27 cellular contexts compared by ENCODE assay signal in the genomic region with DNA sequence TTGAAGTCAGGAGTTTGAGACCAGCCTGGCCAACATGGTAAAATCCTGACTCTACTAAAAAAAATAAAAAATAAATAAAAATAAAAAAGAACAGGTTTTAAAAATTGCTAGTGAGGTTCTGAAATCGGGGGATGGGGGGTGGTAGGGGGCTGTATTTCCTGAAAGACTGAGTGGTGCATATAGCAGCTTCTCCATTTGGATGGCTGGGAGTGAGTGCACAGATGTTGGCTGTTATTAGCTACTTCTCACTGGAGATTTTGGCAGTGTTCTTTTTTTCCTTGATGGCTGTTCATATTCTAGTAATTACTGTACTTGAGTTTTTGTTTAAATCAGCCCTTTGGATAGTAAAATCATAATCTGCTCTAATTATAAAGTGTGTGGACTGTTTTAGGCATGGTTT.
DNase-seq lines count a peak whose midpoint lies in the region; ATAC-seq, FAIRE-seq and TF ChIP-seq lines count a peak whose summit lies in the region.
"Had no signal": no experiment of that assay in that cellular context is flagged by ENCODE, and none has a peak within 500 bp of the region (broad histone marks: within the 10 kb centered on the region; RNA-seq: fewer than 3 reads in every experiment).

No MANE protein-coding gene starts in this region.

- no peaks in the 10 kb centered on the region for H3K27me3 Mint-ChIP-seq in stimulated activated memory B cell treated with anti-CD40 and anti-IgM and Interleukin-4, amounts not matched to agents 10 μg/mL and 1 μg/mL and 100 μg/mL, for 72 hours
- H3K27me3 Mint-ChIP-seq: activated CD4-positive, alpha-beta T cell treated with anti-CD3 and anti-CD28 coated beads for 36 hours; activated CD8-positive, alpha-beta memory T cell treated with anti-CD3 and anti-CD28 coated beads, Interleukin-2, amount 10 ng/mL, durations not matched to agents 7 days and 5 days; natural killer cell treated with Interleukin-12 subunit alpha and Interleukin-12 subunit beta and Interleukin-15 and Interleukin-18, amount 100 ng/mL, for 72 hours had no signal

- H2BK120ac ChIP-seq in mesenchymal stem cell (ENCODE audit: low read depth, low read length), result no peak overlapping the region

- H3K27ac ChIP-seq in GM12878 (ENCODE audit: control insufficient read depth, insufficient read depth) (no peak overlapping the region), PC-9 (no peak overlapping the region), mesenchymal stem cell (ENCODE audit: low read length, poor library complexity, severe bottlenecking) (no peak overlapping the region)
- H3K27ac ChIP-seq: dorsolateral prefrontal cortex, left ventricle myocardium inferior, suprapubic skin had no signal

- no TSS peak for BruUV-seq in GM12878 (replicated peaks; lab: Mats Ljungman, UMichigan)
- no TSS peak for BruUV-seq in PC-9 (replicated peaks; lab: Mats Ljungman, UMichigan)

- H3K4me3 ChIP-seq in GM12878 (no peak overlapping the region), PC-9 (no peak overlapping the region), mesenchymal stem cell (ENCODE audit: insufficient read depth in 1 of 2, low read depth in 1 of 2, low read length in 2 of 2) (no peak overlapping the region)
- H3K4me3 ChIP-seq: dorsolateral prefrontal cortex, HAP-1, left ventricle myocardium inferior, MG63, SK-N-MC, suprapubic skin had no signal

- H3K36me3 ChIP-seq in GM12878 (ENCODE audit: control insufficient read depth in 2 of 2, insufficient read depth in 2 of 2, low read length in 1 of 2), result peaks cover 5 to 44% of the 10 kb centered on the region in 2 experiments
- H3K36me3 ChIP-seq in PC-9 (ENCODE audit: low read depth), result peaks cover 34% of the 10 kb centered on the region
- H3K36me3 ChIP-seq in mesenchymal stem cell (ENCODE audit: control insufficient read depth in 1 of 2, insufficient read depth in 2 of 2, low read depth in 1 of 2, low read length in 2 of 2), result peaks cover 0 to 56% of the 10 kb centered on the region in 2 experiments
- H3K36me3 ChIP-seq: HAP-1, MG63 had no signal

- H3K4me2 ChIP-seq in GM12878 (ENCODE audit: control insufficient read depth, insufficient read depth), result no peak overlapping the region
- H3K4me2 ChIP-seq in PC-9, result no peak overlapping the region
- H3K4me2 ChIP-seq in mesenchymal stem cell (ENCODE audit: low read length, poor library complexity, severe bottlenecking), result no peak overlapping the region

- H2BK5ac ChIP-seq in mesenchymal stem cell (ENCODE audit: low read depth, low read length, poor library complexity, severe bottlenecking), result no peak overlapping the region

- ATAC-seq in activated naive CD4-positive, alpha-beta T cell treated with anti-CD3 and anti-CD28 coated beads, Interleukin-2, amount 50 U/mL, for 72 hours, result no peak
- ATAC-seq in GM12878, result no peak
- ATAC-seq in stimulated activated memory B cell treated with anti-CD40 and anti-IgM and Interleukin-4, amounts not matched to agents 10 μg/mL and 1 μg/mL and 100 μg/mL, for 72 hours, result no peak
- ATAC-seq: activated CD4-positive, alpha-beta T cell treated with anti-CD3 and anti-CD28 coated beads for 36 hours; activated CD8-positive, alpha-beta memory T cell treated with anti-CD3 and anti-CD28 coated beads, Interleukin-2, amount 10 ng/mL, durations not matched to agents 7 days and 5 days; natural killer cell treated with Interleukin-12 subunit alpha and Interleukin-12 subunit beta and Interleukin-15 and Interleukin-18, amount 100 ng/mL, for 72 hours had no signal

- no peak overlapping the region for H3K4me3 Mint-ChIP-seq in stimulated activated memory B cell treated with anti-CD40 and anti-IgM and Interleukin-4, amounts not matched to agents 10 μg/mL and 1 μg/mL and 100 μg/mL, for 72 hours
- H3K4me3 Mint-ChIP-seq: activated CD4-positive, alpha-beta T cell treated with anti-CD3 and anti-CD28 coated beads for 36 hours; activated CD8-positive, alpha-beta memory T cell treated with anti-CD3 and anti-CD28 coated beads, Interleukin-2, amount 10 ng/mL, durations not matched to agents 7 days and 5 days; natural killer cell treated with Interleukin-12 subunit alpha and Interleukin-12 subunit beta and Interleukin-15 and Interleukin-18, amount 100 ng/mL, for 72 hours; T-helper 1 cell treated with Interleukin-12 subunit alpha and Interleukin-12 subunit beta and Interleukin-4 antibody, amounts not matched to agents 30 μg/mL and 1 μg/mL, for 36 hours had no signal

- H3K79me2 ChIP-seq in GM12878 (ENCODE audit: control insufficient read depth, insufficient read depth, low read length) (no peaks in the 10 kb centered on the region), PC-9 (ENCODE audit: low read depth) (no peaks in the 10 kb centered on the region)

- H3K9me3 ChIP-seq in GM12878 (replicated peaks; ENCODE audit: control insufficient read depth, insufficient read depth, low read length) (no peaks in the 10 kb centered on the region; the same call in 2 of the 3 replicates), PC-9 (ENCODE audit: insufficient read depth, low read depth) (no peaks in the 10 kb centered on the region; the same call in 1 of the 2 replicates), mesenchymal stem cell (ENCODE audit: control insufficient read depth, low read length) (no peaks in the 10 kb centered on the region)
- H3K9me3 ChIP-seq: HAP-1, left ventricle myocardium inferior, MG63, suprapubic skin had no signal

- DNase-seq in activated naive CD4-positive, alpha-beta T cell treated with anti-CD3 and anti-CD28 coated beads, Interleukin-2, amount 50 U/mL, for 72 hours (ENCODE audit: low spot score in 2 of 2), result no peak
- no peak for DNase-seq in activated naive CD4-positive, alpha-beta T cell treated with anti-CD3 and anti-CD28 coated beads, Interleukin-2, amount 50 U/mL, for 16 hours
- DNase-seq in NCI-H1694 treated with DMSO at 0.1 percent for 48 hours (lab: John Stamatoyannopoulos, UW) (peak; percentile 21), GM12878 (ENCODE audit: low read depth, low spot score) (no peak), PC-9 (no peak), mesenchymal stem cell (no peak), NCI-H1436 treated with DMSO at 0.1 percent for 48 hours (lab: John Stamatoyannopoulos, UW) (no peak)
- DNase-seq: ACHN; activated CD4-positive, alpha-beta T cell treated with anti-CD3 and anti-CD28 coated beads for 36 hours; activated CD8-positive, alpha-beta memory T cell treated with anti-CD3 and anti-CD28 coated beads, Interleukin-2, amount 10 ng/mL, durations not matched to agents 7 days and 5 days; Calu3; dorsolateral prefrontal cortex; KBM-7; left ventricle myocardium inferior; MG63; midbrain; NCI-H1105 treated with DMSO at 0.1 percent for 48 hours; NCI-H2081; stimulated activated CD4-positive, alpha-beta T cell treated with anti-CD3 and anti-CD28 coated beads, Interleukin-2, amount 100 ng/mL, for 24 hours had no signal

- H3K4me1 ChIP-seq in GM12878 (ENCODE audit: control insufficient read depth, insufficient read depth, low read length), result no peaks in the 10 kb centered on the region
- peaks cover 31% of the 10 kb centered on the region for H3K4me1 ChIP-seq in PC-9 (replicated peaks; ENCODE audit: insufficient read depth)
- peaks cover 2% of the 10 kb centered on the region for H3K4me1 ChIP-seq in mesenchymal stem cell (ENCODE audit: control insufficient read depth, insufficient read depth, low read depth, low read length)

- H2AFZ ChIP-seq in GM12878 (ENCODE audit: control insufficient read depth, low read depth, low read length) (no peak overlapping the region), PC-9 (no peak overlapping the region), mesenchymal stem cell (ENCODE audit: low read depth, low read length) (no peak overlapping the region)

- H3K4ac ChIP-seq in mesenchymal stem cell (ENCODE audit: low read depth in 1 of 2, low read length in 2 of 2), result no peak overlapping the region

- peaks cover 0 to 6% of the 10 kb centered on the region in 2 donors for H3K9me3 Mint-ChIP-seq in activated naive CD4-positive, alpha-beta T cell treated with anti-CD3 and anti-CD28 coated beads, Interleukin-2, amount 50 U/mL, for 72 hours
- no peaks in the 10 kb centered on the region for H3K9me3 Mint-ChIP-seq in stimulated activated memory B cell treated with anti-CD40 and anti-IgM and Interleukin-4, amounts not matched to agents 10 μg/mL and 1 μg/mL and 100 μg/mL, for 72 hours
- H3K9me3 Mint-ChIP-seq: natural killer cell treated with Interleukin-12 subunit alpha and Interleukin-12 subunit beta and Interleukin-15 and Interleukin-18, amount 100 ng/mL, for 72 hours had no signal

- no peak overlapping the region for H2BK12ac ChIP-seq in mesenchymal stem cell (ENCODE audit: low read length in 2 of 2)

- 100% methylated on average over 1 of the region's 1 CpG for WGBS in GM12878 (ENCODE audit: insufficient coverage, insufficient replicate concordance, low lambda C conversion rate, missing lambda C conversion rate)
- 81% methylated on average over 1 of the region's 1 CpG for WGBS in mesenchymal stem cell

- no peak for TF ChIP-seq CTCF in GM12878 (IDR thresholded peaks at IDR 0.05 in 2 of 3, conservative IDR thresholded peaks at IDR 0.05 in 1 of 3; ENCODE audit: control insufficient read depth in 2 of 3, extremely low read depth in 1 of 3, insufficient read depth in 1 of 3, low read depth in 3 of 3, low read length in 3 of 3)
- no peak for TF ChIP-seq CTCF in PC-9 (conservative IDR thresholded peaks at IDR 0.05)

- TF ChIP-seq RAD21 in GM12878 (IDR thresholded peaks at IDR 0.05; ENCODE audit: insufficient read depth, low read depth, low read length), result no peak

- no peaks in the 10 kb centered on the region for H3K27me3 ChIP-seq in GM12878 (replicated peaks in 1 of 2; ENCODE audit: control insufficient read depth in 2 of 2, insufficient read depth in 2 of 2, low read length in 1 of 2)
- H3K27me3 ChIP-seq in PC-9 (ENCODE audit: insufficient read depth, low read depth), result no peaks in the 10 kb centered on the region
- no peaks in the 10 kb centered on the region for H3K27me3 ChIP-seq in mesenchymal stem cell (ENCODE audit: control insufficient read depth in 1 of 2, insufficient read depth in 1 of 2, low read length in 2 of 2)
- H3K27me3 ChIP-seq: dorsolateral prefrontal cortex, MG63, suprapubic skin had no signal

- H3K4me1 Mint-ChIP-seq in stimulated activated memory B cell treated with anti-CD40 and anti-IgM and Interleukin-4, amounts not matched to agents 10 μg/mL and 1 μg/mL and 100 μg/mL, for 72 hours, result peaks cover 34% of the 10 kb centered on the region

- no peak overlapping the region for H2BK15ac ChIP-seq in mesenchymal stem cell (ENCODE audit: low read depth, poor library complexity, severe bottlenecking)

- CTCF ChIA-PET in GM12878 (lab: Yijun Ruan, JAX), result interaction anchor here (1.5 kb wide), 1 partner anchor 105 kb away, joined by 4 read pairs; no protein-coding TSS in a partner anchor
- CTCF ChIA-PET in PC-9 (lab: Charles Lee), result no interaction called here

- H3K9ac ChIP-seq in GM12878 (ENCODE audit: control insufficient read depth, insufficient read depth, low read length) (no peak overlapping the region), mesenchymal stem cell (ENCODE audit: low read length) (no peak overlapping the region)

- H3K79me1 ChIP-seq in mesenchymal stem cell (replicated peaks; ENCODE audit: low read length, poor library complexity, severe bottlenecking), result peaks cover 1% of the 10 kb centered on the region

- no peak overlapping the region for H4K91ac ChIP-seq in mesenchymal stem cell (ENCODE audit: low read length)

- H2AK5ac ChIP-seq in mesenchymal stem cell (ENCODE audit: low read length, severe bottlenecking), result no peak overlapping the region

- in situ Hi-C loops in GM12878 (cut with MboI), result no loop called here

- RAD21 ChIA-PET in GM12878 (lab: Charles Lee; ENCODE audit: unreplicated experiment), result no interaction called here

- no peaks in the 10 kb centered on the region; the same call in 1 of the 2 replicates for H3K9me2 ChIP-seq in PC-9 (ENCODE audit: insufficient read depth)

- peak overlapping the region; percentile 55 for H3K27ac Mint-ChIP-seq in activated naive CD4-positive, alpha-beta T cell treated with anti-CD3 and anti-CD28 coated beads, Interleukin-2, amount 50 U/mL, for 72 hours
- H3K27ac Mint-ChIP-seq in stimulated activated memory B cell treated with anti-CD40 and anti-IgM and Interleukin-4, amounts not matched to agents 10 μg/mL and 1 μg/mL and 100 μg/mL, for 72 hours, result peak overlapping the region; percentile 95
- H3K27ac Mint-ChIP-seq: activated CD4-positive, alpha-beta T cell treated with anti-CD3 and anti-CD28 coated beads for 36 hours; activated CD8-positive, alpha-beta memory T cell treated with anti-CD3 and anti-CD28 coated beads, Interleukin-2, amount 10 ng/mL, durations not matched to agents 7 days and 5 days; activated T-helper 2 cell treated with anti-CD3 and anti-CD28 coated beads, Interferon-gamma antibody, Interleukin-2, Interleukin-4, amounts not matched to agents 10 μg/mL and 5 μg/mL and 100 μg/mL, durations not matched to agents 14 hours and 24 hours and 36 hours; natural killer cell treated with Interleukin-12 subunit alpha and Interleukin-12 subunit beta and Interleukin-15 and Interleukin-18, amount 100 ng/mL, for 72 hours; T-helper 1 cell treated with Interleukin-12 subunit alpha and Interleukin-12 subunit beta and Interleukin-4 antibody, amounts not matched to agents 30 μg/mL and 1 μg/mL, for 36 hours had no signal

- H4K20me1 ChIP-seq in GM12878 (ENCODE audit: control insufficient read depth, insufficient read depth) (no peaks in the 10 kb centered on the region), PC-9 (ENCODE audit: insufficient read depth) (no peaks in the 10 kb centered on the region)

- H3K14ac ChIP-seq in mesenchymal stem cell (ENCODE audit: low read length in 2 of 2), result no peak overlapping the region

- POLR2A ChIA-PET in GM12878 (lab: Charles Lee), result no interaction called here
- POLR2A ChIA-PET in PC-9 (lab: Charles Lee; ENCODE audit: unreplicated experiment), result interaction anchor here (0.6 kb wide), 1 partner anchor 91 kb away, joined by 3 read pairs; no protein-coding TSS in a partner anchor

- FAIRE-seq in GM12878 (lab: Jason Lieb, UNC), result no peak
- FAIRE-seq: islet of Langerhans had no signal

- peaks cover 37% of the 10 kb centered on the region for H3F3A ChIP-seq in PC-9 (ENCODE audit: insufficient read depth, low read depth)

- H3K23ac ChIP-seq in mesenchymal stem cell (ENCODE audit: low read length in 2 of 2), result no peak overlapping the region

- TF ChIP-seq POLR2A in GM12878 (IDR thresholded peaks at IDR 0.05; ENCODE audit: low read depth, low read length), result no peak

- intact Hi-C loops in GM12878 (cut with micrococcal nuclease; ENCODE audit: unreplicated experiment), result no loop called here
- intact Hi-C loops in PC-9 (cut with micrococcal nuclease; ENCODE audit: unreplicated experiment), result no loop called here

- no peak overlapping the region for H4K8ac ChIP-seq in mesenchymal stem cell (ENCODE audit: low read length)

- peaks cover 40 to 62% of the 10 kb centered on the region in 2 donors for H3K36me3 Mint-ChIP-seq in activated naive CD4-positive, alpha-beta T cell treated with anti-CD3 and anti-CD28 coated beads, Interleukin-2, amount 50 U/mL, for 72 hours
- peaks cover 51% of the 10 kb centered on the region for H3K36me3 Mint-ChIP-seq in stimulated activated memory B cell treated with anti-CD40 and anti-IgM and Interleukin-4, amounts not matched to agents 10 μg/mL and 1 μg/mL and 100 μg/mL, for 72 hours

- no peak overlapping the region for H3K18ac ChIP-seq in mesenchymal stem cell (ENCODE audit: low read depth in 1 of 2, low read length in 2 of 2)

- SMC1A ChIA-PET in GM12878 (lab: Charles Lee; ENCODE audit: uncharacterized antibody, unreplicated experiment), result interaction anchor here (1.5 kb wide), 1 partner anchor 36 kb away, joined by 4 read pairs; no protein-coding TSS in a partner anchor

- no peak for TF ChIP-seq EP300 in GM12878 (IDR thresholded peaks at IDR 0.05; ENCODE audit: borderline replicate concordance in 1 of 2, control insufficient read depth in 1 of 2, low read depth in 2 of 2, low read length in 2 of 2)
